ENCODE assay signal across 7 cellular contexts in genomic region chr7:55698607-55699449, GRCh38.
DNase-seq lines count a peak whose midpoint lies in the region; ATAC-seq and TF ChIP-seq lines count a peak whose summit lies in the region.
"Not testable (repeated sequence)": the region's sequence is repeated elsewhere in the genome, so short reads cannot be mapped to it uniquely, and the experiment has no call there.

No MANE protein-coding gene starts in this region.

- not testable (repeated sequence) for H3K4me1 Mint-ChIP-seq in T-helper 17 cell

- H3K4me3 Mint-ChIP-seq in T-helper 17 cell: peak overlapping the region; percentile 57

- not testable (repeated sequence) for TF ChIP-seq CTCF in choroid plexus epithelial cell (conservative IDR thresholded peaks at IDR 0.05; ENCODE audit: low read depth, low read length)

- not testable (repeated sequence) for H3K4me3 ChIP-seq in choroid plexus epithelial cell (ENCODE audit: low read depth, low read length)

- not testable (repeated sequence) for H3K27me3 Mint-ChIP-seq in T-helper 17 cell

- DNase-seq in NCI-H345 treated with DMSO at 0.1 percent for 48 hours (lab: John Stamatoyannopoulos, UW; ENCODE audit: unreplicated experiment): peak; percentile 57
- DNase-seq in T-helper 17 cell: not testable (repeated sequence)
- peak; percentile 85 for DNase-seq in choroid plexus epithelial cell (ENCODE audit: low read depth)

- not testable (repeated sequence) for H3K27ac Mint-ChIP-seq in T-helper 17 cell

- TF ChIP-seq POLR2A in GM18505 (IDR thresholded peaks at IDR 0.05; ENCODE audit: borderline replicate concordance, extremely low read depth, insufficient read depth, insufficient read length): not testable (repeated sequence)

- H3K9me3 ChIP-seq in T-helper 17 cell (ENCODE audit: control insufficient read depth, low read length, poor library complexity, severe bottlenecking): not testable (repeated sequence)

- H3K36me3 Mint-ChIP-seq in T-helper 17 cell (ENCODE audit: low read depth): not testable (repeated sequence)

- ATAC-seq in GM18505 (IDR thresholded peaks at IDR 0.05; ENCODE audit: unreplicated experiment): peak; percentile 85
- peak; percentile 88 for ATAC-seq in GM21367 (IDR thresholded peaks at IDR 0.05; ENCODE audit: unreplicated experiment)
- ATAC-seq in HG02840 (IDR thresholded peaks at IDR 0.05; ENCODE audit: low FRiP score, unreplicated experiment): peak; percentile 85
- peak; percentile 96 for ATAC-seq in HG03442 (IDR thresholded peaks at IDR 0.05; ENCODE audit: unreplicated experiment)
- ATAC-seq in T-helper 17 cell: not testable (repeated sequence)
